In genomic region chr5:87412417-87413115, GRCh38 we compare ENCODE assay signal across 8 cellular contexts. TPM values are rescaled to one million over a fixed set of nuclear protein-coding genes. Genes with fewer than 3 reads are reported as not detected.
DNase-seq lines count a peak whose midpoint lies in the region; ATAC-seq, FAIRE-seq and TF ChIP-seq lines count a peak whose summit lies in the region.

Gene CCNH, minus strand, starts transcription at chr5:87412930. Its CDS starts 136 bp downstream, at chr5:87412794.

- no peak for TF ChIP-seq CTCF in AG10803 (conservative IDR thresholded peaks at IDR 0.05; ENCODE audit: low read length)

- FAIRE-seq in islet of Langerhans (lab: Jason Lieb, UNC): peak; percentile 95

- peak within 1 kb of the TSS; percentile 99 for H3K4me3 ChIP-seq in AG10803 (ENCODE audit: low read length)

- ATAC-seq in GM19043 (IDR thresholded peaks at IDR 0.05; ENCODE audit: low read depth, unreplicated experiment): peak; percentile 98
- ATAC-seq in HG03378 (IDR thresholded peaks at IDR 0.05; ENCODE audit: unreplicated experiment): peak; percentile 99

- peak; percentile 96 for DNase-seq in AG10803 (ENCODE audit: low read depth)
- peak; percentile 98 for DNase-seq in NCI-H460 (ENCODE audit: extremely low read depth, low read depth)
- peak; percentile 91 for DNase-seq in activated CD4-positive, CD25-positive, alpha-beta regulatory T cell treated with anti-CD3 and anti-CD28 coated beads, Interleukin-2, amount 50 U/mL, for 72 hours
- DNase-seq in cerebellar nuclear complex (lab: John Stamatoyannopoulos, UW): peak; percentile 81 to 97
- DNase-seq in stimulated activated CD4-positive, alpha-beta T cell treated with anti-CD3 and anti-CD28 coated beads, Interleukin-12 subunit alpha, Interleukin-12 subunit beta, amount 100 ng/mL, for 4 hours: peak; percentile 91

RNA-seq across cellular contexts. Expression of gene CCNH, which starts in this region (rescaled TPM):
- total RNA-seq in NCI-H460 (2014; rRNA removed; shearing (Covaris generic)): 163 and 167 TPM in 2 replicates
- polyA plus RNA-seq in NCI-H460 (2014; cell fraction: nucleus; rRNA removed): 75.9 and 81.1 TPM in 2 replicates

Comparison
In these comparisons a context has a peak if more than half of its experiments do, and no peak if none do; other contexts are left out.
1. Peak in every context shown above with its lines: DNase-seq, ATAC-seq and H3K4me3 ChIP-seq.